Comparison of ENCODE assay signal across 10 cellular contexts in genomic region chr18:33560686-33561370, GRCh38. TPM values are rescaled to one million over a fixed set of nuclear protein-coding genes. Genes with fewer than 3 reads are reported as not detected.
DNase-seq lines count a peak whose midpoint lies in the region; ATAC-seq and TF ChIP-seq lines count a peak whose summit lies in the region.
"Had no signal": no experiment of that assay in that cellular context is flagged by ENCODE, and none has a peak within 500 bp of the region (broad histone marks: within the 10 kb centered on the region; RNA-seq: fewer than 3 reads in every experiment).

No MANE protein-coding gene starts in this region.

- intact Hi-C loops in transverse colon (cut with DNase I; ENCODE audit: low total_unique reads) = no loop called here
- intact Hi-C loops in posterior cingulate gyrus (cut with DNase I) = no loop called here

- ATAC-seq in GM21367 (IDR thresholded peaks at IDR 0.05; ENCODE audit: unreplicated experiment) = peak; percentile 87

- H3K27me3 Mint-ChIP-seq in endodermal cell (ENCODE audit: insufficient read depth) = peaks cover 24% of the 10 kb centered on the region
- no peaks in the 10 kb centered on the region for H3K27me3 Mint-ChIP-seq in activated T-cell treated with anti-CD3 and anti-CD28 coated beads, Interleukin-2, amount 50 U/mL, for 24 hours
- H3K27me3 Mint-ChIP-seq: memory B cell had no signal

- no peaks in the 10 kb centered on the region for H3K79me2 ChIP-seq in Karpas-422 (ENCODE audit: low read length)

- H3K27me3 ChIP-seq in Karpas-422 (ENCODE audit: low read length) (no peaks in the 10 kb centered on the region), endodermal cell (ENCODE audit: control insufficient read depth, insufficient read depth, low read length, poor library complexity, severe bottlenecking) (peaks cover 27% of the 10 kb centered on the region), transverse colon (no peaks in the 10 kb centered on the region)
- no peaks in the 10 kb centered on the region for H3K27me3 ChIP-seq in effector memory CD4-positive, alpha-beta T cell (replicated peaks; ENCODE audit: control insufficient read depth, insufficient read depth, low read length, poor library complexity, severe bottlenecking)

- H3K4me3 Mint-ChIP-seq in endodermal cell = no peak overlapping the region
- H3K4me3 Mint-ChIP-seq in activated T-cell treated with anti-CD3 and anti-CD28 coated beads, Interleukin-2, amount 50 U/mL, for 24 hours = no peak overlapping the region
- H3K4me3 Mint-ChIP-seq: activated T-helper 1 cell treated with anti-CD3 and anti-CD28 coated beads, Interleukin-12 subunit alpha, Interleukin-12 subunit beta, Interleukin-2, Interleukin-4 antibody, amounts not matched to agents 30 ng/mL and 10 ng/mL and 1 ng/mL, durations not matched to agents 14 hours and 24 hours and 36 hours; memory B cell had no signal

- H2AFZ ChIP-seq in Karpas-422 (ENCODE audit: low read length) = 0 out of 2 replicates have a peak overlapping the region, but pooled peaks have one; percentile 64

- no peak overlapping the region for H3K9ac ChIP-seq in Karpas-422 (ENCODE audit: low read length)
- H3K9ac ChIP-seq in endodermal cell (ENCODE audit: extremely low read depth, low read length, poor library complexity, severe bottlenecking) = no peak overlapping the region

- H3K9me2 ChIP-seq in Karpas-422 (replicated peaks; ENCODE audit: insufficient read depth, low read length) = no peaks in the 10 kb centered on the region

- no peak for TF ChIP-seq POLR2A in transverse colon (IDR thresholded peaks at IDR 0.05)

- H3K27ac Mint-ChIP-seq in endodermal cell = peak overlapping the region; percentile 47
- no peak overlapping the region for H3K27ac Mint-ChIP-seq in activated T-cell treated with anti-CD3 and anti-CD28 coated beads, Interleukin-2, amount 50 U/mL, for 24 hours
- H3K27ac Mint-ChIP-seq: activated T-helper 1 cell treated with anti-CD3 and anti-CD28 coated beads, Interleukin-12 subunit alpha, Interleukin-12 subunit beta, Interleukin-2, Interleukin-4 antibody, amounts not matched to agents 30 ng/mL and 10 ng/mL and 1 ng/mL, durations not matched to agents 14 hours and 24 hours and 36 hours; memory B cell had no signal

- H3K9me3 ChIP-seq in Karpas-422 (ENCODE audit: low read length) (no peaks in the 10 kb centered on the region), endodermal cell (ENCODE audit: control insufficient read depth, low read length) (peaks cover 11% of the 10 kb centered on the region), transverse colon (no peaks in the 10 kb centered on the region)
- H3K9me3 ChIP-seq in effector memory CD4-positive, alpha-beta T cell (ENCODE audit: control insufficient read depth, low read length) = no peaks in the 10 kb centered on the region

- H3K36me3 Mint-ChIP-seq in endodermal cell (ENCODE audit: low read depth) = no peaks in the 10 kb centered on the region
- no peaks in the 10 kb centered on the region for H3K36me3 Mint-ChIP-seq in activated T-cell treated with anti-CD3 and anti-CD28 coated beads, Interleukin-2, amount 50 U/mL, for 24 hours (ENCODE audit: low read depth)
- H3K36me3 Mint-ChIP-seq: memory B cell had no signal

- peaks cover 28% of the 10 kb centered on the region for H3K4me1 Mint-ChIP-seq in endodermal cell
- no peaks in the 10 kb centered on the region for H3K4me1 Mint-ChIP-seq in activated T-cell treated with anti-CD3 and anti-CD28 coated beads, Interleukin-2, amount 50 U/mL, for 24 hours (ENCODE audit: low read depth)
- H3K4me1 Mint-ChIP-seq: memory B cell had no signal

- H3K4me2 ChIP-seq in Karpas-422 (ENCODE audit: low read depth, low read length, poor library complexity, severe bottlenecking) = no peak overlapping the region

- peaks cover 6% of the 10 kb centered on the region for H3K9me3 Mint-ChIP-seq in endodermal cell
- H3K9me3 Mint-ChIP-seq in activated T-cell treated with anti-CD3 and anti-CD28 coated beads, Interleukin-2, amount 50 U/mL, for 24 hours = peaks cover 9% of the 10 kb centered on the region

- no peaks in the 10 kb centered on the region for H3K4me1 ChIP-seq in Karpas-422 (ENCODE audit: low read length)
- peaks cover 5% of the 10 kb centered on the region for H3K4me1 ChIP-seq in endodermal cell (ENCODE audit: control insufficient read depth, insufficient read depth, low read length)
- H3K4me1 ChIP-seq in effector memory CD4-positive, alpha-beta T cell (ENCODE audit: control insufficient read depth, insufficient read depth, low read length, poor library complexity, severe bottlenecking) = no peaks in the 10 kb centered on the region
- H3K4me1 ChIP-seq in transverse colon = no peaks in the 10 kb centered on the region

- no peak for TF ChIP-seq EP300 in transverse colon (IDR thresholded peaks at IDR 0.05; ENCODE audit: low read depth)

- no peak overlapping the region for H3K4me3 ChIP-seq in Karpas-422 (ENCODE audit: low read length)
- H3K4me3 ChIP-seq in endodermal cell (ENCODE audit: low read length) = no peak overlapping the region
- H3K4me3 ChIP-seq in effector memory CD4-positive, alpha-beta T cell (ENCODE audit: insufficient read depth, low read depth, low read length, poor library complexity, severe bottlenecking) = no peak overlapping the region
- no peak overlapping the region for H3K4me3 ChIP-seq in transverse colon

- in situ Hi-C loops in transverse colon (cut with MboI; ENCODE audit: low pct_ligation_motif_present in 1 of 4, low pct_unique_long_range_greater_than_20kb in 1 of 4, low sequenced_read_pairs in 3 of 4) = no loop called here

- H4K20me1 ChIP-seq in Karpas-422 (ENCODE audit: insufficient read depth, low read depth, low read length) = no peaks in the 10 kb centered on the region

- WGBS in endodermal cell (ENCODE audit: insufficient coverage in 1 of 2, insufficient read length in 1 of 2), 2 experiments = 57% methylated on average over 4 of the region's 4 CpGs; no CpG with 5 or more reads in 1 of the 2 experiments
- whole genome bisulfite sequencing in transverse colon (ENCODE audit: low coverage in 1 of 2), 2 donors = 76 to 77% methylated on average over 4 of the region's 4 CpGs

- peak; percentile 46 for DNase-seq in COLO668 (lab: John Stamatoyannopoulos, UW; ENCODE audit: unreplicated experiment)
- no peak for DNase-seq in Karpas-422
- peak; percentile 78 for DNase-seq in endodermal cell
- no peak for DNase-seq in effector memory CD4-positive, alpha-beta T cell
- DNase-seq in transverse colon = no peak
- no peak for DNase-seq in posterior cingulate gyrus
- no peak for DNase-seq in activated T-cell treated with anti-CD3 and anti-CD28 coated beads, Interleukin-2, amount 50 U/mL, for 24 hours

- TF ChIP-seq CTCF in endodermal cell (conservative IDR thresholded peaks at IDR 0.05) (peak; percentile 52), transverse colon (IDR thresholded peaks at IDR 0.05) (no peak)

- H3K36me3 ChIP-seq in Karpas-422 (ENCODE audit: insufficient read depth, low read length) (no peaks in the 10 kb centered on the region), endodermal cell (ENCODE audit: control insufficient read depth, insufficient read depth, low read length) (no peaks in the 10 kb centered on the region), transverse colon (no peaks in the 10 kb centered on the region)
- H3K36me3 ChIP-seq in effector memory CD4-positive, alpha-beta T cell (ENCODE audit: control insufficient read depth, insufficient read depth, low read length) = no peaks in the 10 kb centered on the region

- H3K27ac ChIP-seq in Karpas-422 (ENCODE audit: low read length) = no peak overlapping the region
- H3K27ac ChIP-seq in endodermal cell (ENCODE audit: low read depth, low read length) = no peak overlapping the region
- no peak overlapping the region for H3K27ac ChIP-seq in effector memory CD4-positive, alpha-beta T cell (ENCODE audit: insufficient read depth, low read length, poor library complexity, severe bottlenecking)
- no peak overlapping the region for H3K27ac ChIP-seq in transverse colon

RNA-seq across cellular contexts. Expression of gene ASXL3, which starts 17.2 kb away (rescaled TPM):
- total RNA-seq in Karpas-422 (2014; rRNA removed; shearing (Covaris generic); ENCODE audit: low replicate concordance) = not detected in 2 replicates
- 1 to 10 TPM in 1 of 2 donors, under 1 TPM in 1; 0.71 to 1.1 TPM for total RNA-seq in endodermal cell
- polyA plus RNA-seq in endodermal cell (2013, experiment 1 of 2) = 23.2 TPM
- polyA plus RNA-seq in endodermal cell (2013, experiment 2 of 2) = 22.7 TPM
- total RNA-seq in transverse colon = 1 to 10 TPM in 2 of 4 donors, under 1 TPM in 2; 0.75 to 3.0 (median 1.7) TPM
- total RNA-seq: activated T-helper 1 cell treated with anti-CD3 and anti-CD28 coated beads, Interleukin-12 subunit alpha, Interleukin-12 subunit beta, Interleukin-2, Interleukin-4 antibody, amounts not matched to agents 30 ng/mL and 10 ng/mL and 1 ng/mL, durations not matched to agents 14 hours and 24 hours and 36 hours had no signal

Comparison
In these comparisons a context has a peak if more than half of its experiments do, and no peak if none do; other contexts are left out.
1. DNase-seq: peak in COLO668 (single experiment) and endodermal cell (single experiment); none in Karpas-422 (single experiment), effector memory CD4-positive, alpha-beta T cell (0 of 3), transverse colon (single experiment), posterior cingulate gyrus (0 of 10) and activated T-cell treated with anti-CD3 and anti-CD28 coated beads, Interleukin-2, amount 50 U/mL, for 24 hours (single experiment).